ENCODE assay signal across 1 cellular context in the genomic region with DNA sequence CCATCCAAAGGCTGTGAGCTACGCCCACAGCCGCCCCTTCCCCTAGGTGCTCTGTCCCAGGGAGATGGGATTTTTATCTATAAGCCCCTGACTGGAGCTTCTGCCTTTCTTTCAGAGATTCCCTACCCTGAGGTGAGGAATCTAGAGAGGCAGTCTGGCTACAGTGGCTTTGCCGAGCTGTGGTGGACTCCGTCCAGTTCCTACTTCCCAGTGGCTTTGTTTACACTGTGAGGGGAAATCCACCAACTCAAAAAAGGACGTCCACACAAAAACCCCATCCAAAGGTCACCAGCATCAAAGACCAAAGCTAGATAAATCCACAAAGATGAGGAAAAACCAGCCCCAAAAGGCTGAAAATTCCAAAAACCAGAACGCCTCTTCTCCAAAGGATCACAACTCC.
A peak's percentile ranks its signal among the peaks of the same experiment; 100 is the strongest.
TF ChIP-seq lines count a peak whose summit lies in the region.
"Not testable (repeated sequence)": the region's sequence is repeated elsewhere in the genome, so short reads cannot be mapped to it uniquely, and the experiment has no call there.

No MANE protein-coding gene starts in this region.

TF ChIP-seq in HepG2, 621 proteins besides CTCF, POLR2A, EP300 and RAD21:
- TF ChIP-seq, protein P1, sequence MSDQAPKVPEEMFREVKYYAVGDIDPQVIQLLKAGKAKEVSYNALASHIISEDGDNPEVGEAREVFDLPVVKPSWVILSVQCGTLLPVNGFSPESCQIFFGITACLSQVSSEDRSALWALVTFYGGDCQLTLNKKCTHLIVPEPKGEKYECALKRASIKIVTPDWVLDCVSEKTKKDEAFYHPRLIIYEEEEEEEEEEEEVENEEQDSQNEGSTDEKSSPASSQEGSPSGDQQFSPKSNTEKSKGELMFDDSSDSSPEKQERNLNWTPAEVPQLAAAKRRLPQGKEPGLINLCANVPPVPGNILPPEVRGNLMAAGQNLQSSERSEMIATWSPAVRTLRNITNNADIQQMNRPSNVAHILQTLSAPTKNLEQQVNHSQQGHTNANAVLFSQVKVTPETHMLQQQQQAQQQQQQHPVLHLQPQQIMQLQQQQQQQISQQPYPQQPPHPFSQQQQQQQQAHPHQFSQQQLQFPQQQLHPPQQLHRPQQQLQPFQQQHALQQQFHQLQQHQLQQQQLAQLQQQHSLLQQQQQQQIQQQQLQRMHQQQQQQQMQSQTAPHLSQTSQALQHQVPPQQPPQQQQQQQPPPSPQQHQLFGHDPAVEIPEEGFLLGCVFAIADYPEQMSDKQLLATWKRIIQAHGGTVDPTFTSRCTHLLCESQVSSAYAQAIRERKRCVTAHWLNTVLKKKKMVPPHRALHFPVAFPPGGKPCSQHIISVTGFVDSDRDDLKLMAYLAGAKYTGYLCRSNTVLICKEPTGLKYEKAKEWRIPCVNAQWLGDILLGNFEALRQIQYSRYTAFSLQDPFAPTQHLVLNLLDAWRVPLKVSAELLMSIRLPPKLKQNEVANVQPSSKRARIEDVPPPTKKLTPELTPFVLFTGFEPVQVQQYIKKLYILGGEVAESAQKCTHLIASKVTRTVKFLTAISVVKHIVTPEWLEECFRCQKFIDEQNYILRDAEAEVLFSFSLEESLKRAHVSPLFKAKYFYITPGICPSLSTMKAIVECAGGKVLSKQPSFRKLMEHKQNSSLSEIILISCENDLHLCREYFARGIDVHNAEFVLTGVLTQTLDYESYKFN (CRISPR knock-in tag; conservative IDR thresholded peaks at IDR 0.05): 0 out of 2 replicates have a peak, but pooled peaks have one; percentile 35
- not testable (repeated sequence) for TF ChIP-seq LCORL (IDR thresholded peaks at IDR 0.05)
- 0 out of 2 replicates have a peak, but pooled peaks have one; percentile 34 for TF ChIP-seq LCORL (CRISPR knock-in tag; IDR thresholded peaks at IDR 0.05)
